Comparison of ENCODE assay signal across 8 cellular contexts in the genomic region with DNA sequence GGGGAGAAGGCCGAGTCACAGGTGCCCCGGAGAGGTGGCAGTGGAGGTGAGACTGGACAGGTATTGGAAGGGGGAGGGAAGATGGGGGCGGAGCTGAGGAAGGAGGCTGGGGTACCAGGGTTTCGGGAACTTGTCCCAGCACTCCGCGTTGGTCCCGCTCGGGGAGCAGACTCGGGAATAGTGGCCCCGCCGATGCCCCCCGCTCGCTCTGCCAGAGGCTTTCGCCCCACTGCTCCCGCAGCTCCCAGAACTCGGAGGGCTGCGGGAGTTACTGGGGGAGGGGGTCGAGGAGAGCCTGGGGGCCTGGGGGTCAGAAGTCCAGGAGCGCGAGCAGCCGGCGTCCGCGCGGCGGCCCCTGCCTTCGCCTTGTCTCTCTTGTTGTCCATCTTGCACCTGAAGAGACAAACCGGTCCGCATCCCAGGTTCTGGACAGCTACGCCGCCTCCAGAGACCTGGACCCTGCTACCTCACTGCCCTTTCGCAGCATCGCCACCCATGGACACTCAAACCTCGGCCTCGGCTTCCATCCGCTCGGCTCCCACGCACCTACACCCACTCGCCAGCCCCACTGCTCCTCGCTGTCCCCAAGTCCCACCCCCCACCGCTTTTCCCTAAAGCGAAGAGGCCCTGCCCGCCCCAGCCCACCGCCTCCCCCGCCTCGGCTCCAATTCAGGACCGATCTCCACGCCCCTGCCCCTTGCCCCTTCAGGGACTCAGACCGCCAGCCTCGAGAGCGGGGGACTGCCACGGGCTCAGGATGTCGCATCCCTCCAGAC. TPM values are rescaled to one million over a fixed set of nuclear protein-coding genes. Genes with fewer than 3 reads are reported as not detected.
DNase-seq lines count a peak whose midpoint lies in the region; ATAC-seq and TF ChIP-seq lines count a peak whose summit lies in the region.

No MANE protein-coding gene starts in this region.

- H3K4me1 Mint-ChIP-seq in activated T-cell treated with anti-CD3 and anti-CD28 coated beads, Interleukin-2, amount 50 U/mL, for 24 hours (ENCODE audit: low read depth), result peaks cover 31% of the 10 kb centered on the region
- H3K4me1 Mint-ChIP-seq in WTC11, result peaks cover 19% of the 10 kb centered on the region

- no peak for ATAC-seq in WTC11
- ATAC-seq in sciatic nerve, result no peak

- peaks cover 8 to 65% (median 33%) of the 10 kb centered on the region in 3 donors for H3K27me3 ChIP-seq in stomach

- intact Hi-C loops in stomach (cut with DNase I; ENCODE audit: low total_unique reads), result no loop called here
- intact Hi-C loops in sciatic nerve (cut with DNase I), result no loop called here

- no peak overlapping the region for H3K27ac Mint-ChIP-seq in activated T-cell treated with anti-CD3 and anti-CD28 coated beads, Interleukin-2, amount 50 U/mL, for 24 hours
- no peak overlapping the region for H3K27ac Mint-ChIP-seq in WTC11

- peak overlapping the region in 2 of 5 donors; percentile 8 to 34 for H3K27ac ChIP-seq in stomach

- CTCF ChIA-PET in WTC11 (lab: Charles Lee), result interaction anchor here (0.7 to 3.8 kb wide), 7 partner anchors 10 to 305 kb away, joined by 3 to 21 read pairs (median 3); a partner anchor contains a TSS

- peaks cover 42 to 63% (median 61%) of the 10 kb centered on the region in 4 donors for H3K4me1 ChIP-seq in stomach

- H3K27me3 Mint-ChIP-seq in activated T-cell treated with anti-CD3 and anti-CD28 coated beads, Interleukin-2, amount 50 U/mL, for 24 hours, result peaks cover 41% of the 10 kb centered on the region
- H3K27me3 Mint-ChIP-seq in WTC11 (ENCODE audit: low read depth), result peaks cover 38% of the 10 kb centered on the region

- H3K36me3 ChIP-seq in stomach, result no peaks in the 10 kb centered on the region

- TF ChIP-seq CTCF in WTC11 (IDR thresholded peaks at IDR 0.05), result no peak
- no peak for TF ChIP-seq CTCF in stomach (IDR thresholded peaks at IDR 0.05)

- 18 to 27% (median 24%) methylated on average over 31 to 53 of the region's 53 CpGs for WGBS in stomach, 5 donors

- peak overlapping the region; percentile 72 for H3K4me3 ChIP-seq in iPS-18c (ENCODE audit: insufficient read depth, low read depth, low read length)
- H3K4me3 ChIP-seq in stomach, result peak overlapping the region; percentile 35 to 53 (median 38)

- H3K9me3 Mint-ChIP-seq in activated T-cell treated with anti-CD3 and anti-CD28 coated beads, Interleukin-2, amount 50 U/mL, for 24 hours, result no peaks in the 10 kb centered on the region
- H3K9me3 Mint-ChIP-seq in WTC11, result no peaks in the 10 kb centered on the region

- no peaks in the 10 kb centered on the region for H3K9me3 ChIP-seq in iPS-18c (ENCODE audit: control insufficient read depth, insufficient read depth, low read length)
- H3K9me3 ChIP-seq in stomach, result no peaks in the 10 kb centered on the region

- in situ Hi-C loops in KBM-7 (cut with MboI; ENCODE audit: low pct_unique_long_range_greater_than_20kb, low sequenced_read_pairs), result no loop called here

- peak overlapping the region; percentile 61 for H3K4me3 Mint-ChIP-seq in activated T-cell treated with anti-CD3 and anti-CD28 coated beads, Interleukin-2, amount 50 U/mL, for 24 hours
- peak overlapping the region; percentile 93 for H3K4me3 Mint-ChIP-seq in WTC11

- TF ChIP-seq POLR2A in stomach (IDR thresholded peaks at IDR 0.05), result no peak

- no peak for TF ChIP-seq EP300 in stomach (IDR thresholded peaks at IDR 0.05)

- POLR2A ChIA-PET in WTC11 (lab: Charles Lee), result interaction anchor here (0.5 to 0.9 kb wide), 2 partner anchors 9 to 20 kb away, joined by 4 to 5 read pairs; no protein-coding TSS in a partner anchor

- no peak for DNase-seq in activated T-cell treated with anti-CD3 and anti-CD28 coated beads, Interleukin-2, amount 50 U/mL, for 24 hours
- DNase-seq in activated T-cell treated with anti-CD3 and anti-CD28 coated beads for 4 hours (no peak), WTC11 (ENCODE audit: low spot score) (no peak), stomach (no peak), KBM-7 (no peak), SIG-M5 (lab: John Stamatoyannopoulos, UW) (no peak), sciatic nerve (ENCODE audit: low spot score) (no peak)

- no peaks in the 10 kb centered on the region for H3K36me3 Mint-ChIP-seq in activated T-cell treated with anti-CD3 and anti-CD28 coated beads, Interleukin-2, amount 50 U/mL, for 24 hours (ENCODE audit: low read depth)
- H3K36me3 Mint-ChIP-seq in WTC11, result no peaks in the 10 kb centered on the region

TF ChIP-seq in WTC11, 78 proteins besides CTCF, POLR2A, EP300 and RAD21:
- TF ChIP-seq, protein P1, sequence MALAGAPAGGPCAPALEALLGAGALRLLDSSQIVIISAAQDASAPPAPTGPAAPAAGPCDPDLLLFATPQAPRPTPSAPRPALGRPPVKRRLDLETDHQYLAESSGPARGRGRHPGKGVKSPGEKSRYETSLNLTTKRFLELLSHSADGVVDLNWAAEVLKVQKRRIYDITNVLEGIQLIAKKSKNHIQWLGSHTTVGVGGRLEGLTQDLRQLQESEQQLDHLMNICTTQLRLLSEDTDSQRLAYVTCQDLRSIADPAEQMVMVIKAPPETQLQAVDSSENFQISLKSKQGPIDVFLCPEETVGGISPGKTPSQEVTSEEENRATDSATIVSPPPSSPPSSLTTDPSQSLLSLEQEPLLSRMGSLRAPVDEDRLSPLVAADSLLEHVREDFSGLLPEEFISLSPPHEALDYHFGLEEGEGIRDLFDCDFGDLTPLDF (CRISPR knock-in tag; IDR thresholded peaks at IDR 0.05), result no peak
- TF ChIP-seq MYBL2 (CRISPR knock-in tag; IDR thresholded peaks at IDR 0.05), result 0 out of 2 replicates have a peak, but pooled peaks have one; percentile 6

RNA-seq across cellular contexts. Expression of a gene that starts 0.7 kb away (rescaled TPM):
- total RNA-seq in WTC11 (2021) (21.9 to 34.3 TPM (median 31.0 TPM) in 3 replicates), stomach (under 1 TPM in 1 of 5 donors, not detected in 4; 0.18 TPM), sciatic nerve (0.09 TPM)
- polyA plus RNA-seq in stomach, result under 1 TPM; 0.45 to 0.61 (median 0.50) TPM

RNA-seq across cellular contexts. Expression of a gene that starts 14.8 kb away (rescaled TPM):
- 3.0 to 3.6 TPM (median 3.1 TPM) in 3 replicates for total RNA-seq in WTC11 (2021)
- total RNA-seq in stomach, result 10 to 100 TPM in 1 of 5 donors, 1 to 10 TPM in 2, under 1 TPM in 1, not detected in 1; 0.58 to 12.5 (median 2.5) TPM
- polyA plus RNA-seq in stomach, result 1 to 10 TPM in 2 of 3 donors, under 1 TPM in 1; 0.93 to 2.1 (median 1.7) TPM
- total RNA-seq in sciatic nerve, result 0.09 TPM

RNA-seq across cellular contexts. Expression of a gene that starts 30.2 kb away (rescaled TPM):
- total RNA-seq in WTC11 (2021), result 39.4 to 46.9 TPM (median 46.3 TPM) in 3 replicates
- total RNA-seq in stomach, result 10 to 100 TPM in 4 of 5 donors, 1 to 10 TPM in 1; 4.1 to 52.2 (median 11.0) TPM
- polyA plus RNA-seq in stomach, result 10 to 100 TPM; 13.5 to 27.5 (median 15.9) TPM
- total RNA-seq in sciatic nerve, result 34.0 TPM

RNA-seq across cellular contexts. Expression of a gene that starts 41.1 kb away (rescaled TPM):
- total RNA-seq in WTC11 (2021) (4.1 to 7.4 TPM (median 6.5 TPM) in 3 replicates), stomach (not detected), sciatic nerve (not detected)
- 1 to 10 TPM in 1 of 3 donors, not detected in 2; 1.5 TPM for polyA plus RNA-seq in stomach

RNA-seq across cellular contexts. Expression of a gene that starts 43.5 kb away (rescaled TPM):
- total RNA-seq in WTC11 (2021), result 10.5 to 13.7 TPM (median 13.6 TPM) in 3 replicates
- 10 to 100 TPM in 2 of 5 donors, 1 to 10 TPM in 3; 4.9 to 31.6 (median 9.3) TPM for total RNA-seq in stomach
- 1 to 10 TPM; 5.1 to 8.2 (median 7.8) TPM for polyA plus RNA-seq in stomach
- 14.2 TPM for total RNA-seq in sciatic nerve

Comparison
In these comparisons a context has a peak if more than half of its experiments do, and no peak if none do; other contexts are left out.
1. RNA of a gene that starts 0.7 kb away (total RNA-seq): 21.9 to 34.3 TPM in WTC11; 0.09 TPM in sciatic nerve (single experiment) and 0.18 TPM in stomach; every median in the first group is over 10 times any median in the second.